19 cellular contexts compared by ENCODE assay signal in the genomic region with DNA sequence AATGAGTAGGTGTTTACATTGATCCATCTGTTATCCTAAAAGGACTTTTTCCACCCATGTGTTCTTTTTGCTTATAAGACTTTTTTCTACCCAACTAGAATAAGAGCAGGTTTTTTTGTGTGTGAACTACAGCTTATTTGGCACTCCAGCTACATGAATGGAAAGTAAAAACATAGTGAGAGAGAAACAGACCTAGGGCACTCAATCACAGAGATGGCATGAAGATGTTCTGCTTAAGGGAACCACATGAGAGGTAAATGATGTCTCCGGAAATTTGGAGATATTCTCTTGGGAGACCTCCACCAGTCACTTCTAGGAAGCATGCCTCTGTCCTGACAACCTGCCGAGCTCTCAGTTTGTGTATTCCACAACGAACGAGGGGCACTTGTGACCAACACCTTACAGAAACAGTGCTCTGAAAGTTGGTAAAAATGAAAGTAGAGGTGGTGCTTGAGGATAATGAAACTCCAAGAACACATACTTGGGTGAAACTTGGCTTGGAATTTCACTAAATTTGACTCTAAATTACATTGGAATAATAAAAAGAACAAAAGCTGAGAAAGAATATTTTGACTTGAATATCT.
"Had no signal": no experiment of that assay in that cellular context is flagged by ENCODE, and none has a peak within 500 bp of the region (broad histone marks: within the 10 kb centered on the region; RNA-seq: fewer than 3 reads in every experiment).

No MANE protein-coding gene starts in this region.

- DNase-seq: activated CD4-positive, alpha-beta T cell treated with anti-CD3 and anti-CD28 coated beads, Interleukin-2, amount 10 ng/mL, durations not matched to agents 24 days and 14 days; activated CD4-positive, CD25-positive, alpha-beta regulatory T cell; activated CD8-positive, alpha-beta memory T cell treated with anti-CD3 and anti-CD28 coated beads, Interleukin-2, amount 50 U/mL, for 4 hours; activated CD8-positive, alpha-beta T cell treated with anti-CD3 and anti-CD28 coated beads, Interleukin-2, amount 10 ng/mL, durations not matched to agents 7 days and 5 days; activated effector memory CD4-positive, alpha-beta T cell treated with anti-CD3 and anti-CD28 coated beads, Interleukin-2, amount 50 U/mL, for 16 hours; activated T-cell treated with anti-CD3 and anti-CD28 coated beads, Interleukin-2, amount 50 U/mL, for 48 hours; erythroblast; heart right ventricle; left colon; mucosa of descending colon; naive thymus-derived CD4-positive, alpha-beta T cell; pancreas; sigmoid colon; spleen; stimulated activated naive CD8-positive, alpha-beta T cell treated with anti-CD3 and anti-CD28 coated beads, Interleukin-15, amount 100 ng/mL, for 72 hours; testis; upper lobe of left lung had no signal

- H3K27ac Mint-ChIP-seq: activated CD4-positive, alpha-beta T cell treated with anti-CD3 and anti-CD28 coated beads, Interleukin-2, amount 10 ng/mL, durations not matched to agents 24 days and 14 days; activated CD8-positive, alpha-beta T cell treated with anti-CD3 and anti-CD28 coated beads, Interleukin-2, amount 10 ng/mL, durations not matched to agents 7 days and 5 days; activated naive CD4-positive, alpha-beta T cell treated with anti-CD3 and anti-CD28 coated beads, Interleukin-2, amount 50 U/mL, for 72 hours; naive thymus-derived CD4-positive, alpha-beta T cell had no signal

- H3K4me3 ChIP-seq: gastroesophageal sphincter, heart right ventricle, mucosa of descending colon, pancreas, sigmoid colon, spleen, testis, upper lobe of left lung had no signal

- H3K4me3 Mint-ChIP-seq: activated CD4-positive, alpha-beta T cell treated with anti-CD3 and anti-CD28 coated beads, Interleukin-2, amount 10 ng/mL, durations not matched to agents 24 days and 14 days; activated CD8-positive, alpha-beta T cell treated with anti-CD3 and anti-CD28 coated beads, Interleukin-2, amount 10 ng/mL, durations not matched to agents 7 days and 5 days; naive thymus-derived CD4-positive, alpha-beta T cell; stimulated activated naive CD8-positive, alpha-beta T cell treated with anti-CD3 and anti-CD28 coated beads, Interleukin-15, amount 100 ng/mL, for 72 hours had no signal

- ATAC-seq: activated CD8-positive, alpha-beta T cell treated with anti-CD3 and anti-CD28 coated beads, Interleukin-2, amount 10 ng/mL, durations not matched to agents 7 days and 5 days; activated naive CD4-positive, alpha-beta T cell treated with anti-CD3 and anti-CD28 coated beads, Interleukin-2, amount 50 U/mL, for 72 hours; gastroesophageal sphincter; heart right ventricle; left colon; mucosa of descending colon; naive thymus-derived CD4-positive, alpha-beta T cell; pancreas; stimulated activated naive CD8-positive, alpha-beta T cell treated with anti-CD3 and anti-CD28 coated beads, Interleukin-15, amount 100 ng/mL, for 72 hours had no signal

- H3K27ac ChIP-seq: gastroesophageal sphincter, heart right ventricle, pancreas, sigmoid colon, spleen, testis, upper lobe of left lung had no signal

- H3K36me3 ChIP-seq: gastroesophageal sphincter, heart right ventricle, pancreas, sigmoid colon, spleen, upper lobe of left lung had no signal

- H3K9me3 Mint-ChIP-seq: activated CD4-positive, alpha-beta T cell treated with anti-CD3 and anti-CD28 coated beads, Interleukin-2, amount 10 ng/mL, durations not matched to agents 24 days and 14 days; stimulated activated naive CD8-positive, alpha-beta T cell treated with anti-CD3 and anti-CD28 coated beads, Interleukin-15, amount 100 ng/mL, for 72 hours had no signal

- H3K27me3 Mint-ChIP-seq: activated CD4-positive, alpha-beta T cell treated with anti-CD3 and anti-CD28 coated beads, Interleukin-2, amount 10 ng/mL, durations not matched to agents 24 days and 14 days; naive thymus-derived CD4-positive, alpha-beta T cell; stimulated activated naive CD8-positive, alpha-beta T cell treated with anti-CD3 and anti-CD28 coated beads, Interleukin-15, amount 100 ng/mL, for 72 hours had no signal

- H3K4me1 Mint-ChIP-seq: activated CD4-positive, alpha-beta T cell treated with anti-CD3 and anti-CD28 coated beads, Interleukin-2, amount 10 ng/mL, durations not matched to agents 24 days and 14 days; naive thymus-derived CD4-positive, alpha-beta T cell; stimulated activated naive CD8-positive, alpha-beta T cell treated with anti-CD3 and anti-CD28 coated beads, Interleukin-15, amount 100 ng/mL, for 72 hours had no signal

- H3K9me3 ChIP-seq: gastroesophageal sphincter, mucosa of descending colon, pancreas, testis, upper lobe of left lung had no signal

- H3K27me3 ChIP-seq: gastroesophageal sphincter, heart right ventricle, pancreas, sigmoid colon, spleen, testis, upper lobe of left lung had no signal

- H3K4me1 ChIP-seq: gastroesophageal sphincter, heart right ventricle, pancreas, sigmoid colon, spleen, testis, upper lobe of left lung had no signal
